ENCODE assay signal across 9 cellular contexts in the genomic region with DNA sequence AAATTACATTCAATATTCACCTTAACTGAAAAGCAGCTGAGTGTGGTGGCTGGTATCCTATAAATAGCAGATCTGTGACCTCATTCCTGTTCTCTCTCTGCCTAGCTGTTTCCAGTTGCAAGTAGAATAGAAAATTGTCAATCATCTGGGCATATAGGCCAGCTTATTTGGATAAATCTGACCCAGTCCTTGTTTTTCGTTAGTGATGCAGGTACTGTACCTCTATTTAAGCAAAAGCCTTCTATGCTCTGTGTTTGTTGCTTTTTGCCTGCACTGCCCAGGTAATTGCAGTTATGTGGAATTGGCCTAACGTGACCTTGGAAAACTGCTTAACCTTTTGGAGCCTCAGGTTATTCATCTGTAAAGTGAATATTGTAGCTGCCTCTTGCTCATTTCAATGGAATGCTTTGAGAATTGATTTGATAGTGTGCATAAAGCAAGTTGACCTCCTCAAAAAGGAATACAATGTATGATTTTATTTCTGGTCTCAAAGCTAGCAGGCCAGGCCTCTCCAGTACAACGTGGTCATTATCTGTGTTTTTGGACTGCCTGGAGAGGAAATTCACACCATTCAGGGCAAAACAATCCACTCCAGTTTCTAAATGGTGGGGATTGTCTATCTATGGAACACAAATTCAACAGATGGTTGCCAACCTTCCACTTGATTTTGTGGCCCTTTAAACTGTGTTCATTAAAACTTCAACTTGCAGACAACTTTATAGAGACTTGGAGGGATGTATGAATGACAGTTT.
DNase-seq lines count a peak whose midpoint lies in the region; ATAC-seq, FAIRE-seq and TF ChIP-seq lines count a peak whose summit lies in the region.
"Had no signal": no experiment of that assay in that cellular context is flagged by ENCODE, and none has a peak within 500 bp of the region (broad histone marks: within the 10 kb centered on the region; RNA-seq: fewer than 3 reads in every experiment).

No MANE protein-coding gene starts in this region.

- no peaks in the 10 kb centered on the region for H3K9me3 ChIP-seq in Karpas-422 (ENCODE audit: low read length)
- H3K9me3 ChIP-seq in neuron (ENCODE audit: low read length), result peaks cover 2% of the 10 kb centered on the region

- no peaks in the 10 kb centered on the region for H3K9me2 ChIP-seq in Karpas-422 (replicated peaks; ENCODE audit: insufficient read depth, low read length)

- H3K4me3 ChIP-seq in Karpas-422 (ENCODE audit: low read length), result no peak overlapping the region
- no peak overlapping the region for H3K4me3 ChIP-seq in choroid plexus epithelial cell (ENCODE audit: low read depth, low read length)
- H3K4me3 ChIP-seq in neuron (ENCODE audit: low read length), result peak overlapping the region; percentile 40

- no peak overlapping the region for H3K4me2 ChIP-seq in Karpas-422 (ENCODE audit: low read depth, low read length, poor library complexity, severe bottlenecking)

- no peaks in the 10 kb centered on the region for H3K79me2 ChIP-seq in Karpas-422 (ENCODE audit: low read length)

- TF ChIP-seq CTCF in choroid plexus epithelial cell (conservative IDR thresholded peaks at IDR 0.05; ENCODE audit: low read depth, low read length), result no peak

- no peaks in the 10 kb centered on the region for H3K36me3 Mint-ChIP-seq in stimulated activated effector memory CD8-positive, alpha-beta T cell treated with anti-CD3 and anti-CD28 coated beads, Interleukin-12 subunit alpha, Interleukin-12 subunit beta, amount 100 ng/mL, for 72 hours

- H3K27me3 ChIP-seq in Karpas-422 (ENCODE audit: low read length), result no peaks in the 10 kb centered on the region
- H3K27me3 ChIP-seq in neuron (ENCODE audit: insufficient read depth, low read length), result no peaks in the 10 kb centered on the region

- DNase-seq in GM12892 (ENCODE audit: insufficient read length), result no peak
- no peak for DNase-seq in Karpas-422
- peak; percentile 78 for DNase-seq in choroid plexus epithelial cell (ENCODE audit: low read depth)
- no peak for DNase-seq in stimulated activated CD4-positive, alpha-beta T cell treated with anti-CD3 and anti-CD28 coated beads, Interleukin-15, amount 100 ng/mL, for 24 hours
- DNase-seq in stimulated activated effector memory CD8-positive, alpha-beta T cell treated with anti-CD3 and anti-CD28 coated beads, Interleukin-12 subunit alpha, Interleukin-12 subunit beta, amount 100 ng/mL, for 72 hours (ENCODE audit: low spot score in 2 of 2), result no peak
- DNase-seq in activated CD4-positive, alpha-beta T cell treated with anti-CD3 and anti-CD28 coated beads for 1 hour, result no peak
- DNase-seq: activated CD4-positive, CD25-positive, alpha-beta regulatory T cell treated with anti-CD3 and anti-CD28 coated beads, Interleukin-2, amount 50 U/mL, for 72 hours had no signal

- H3K4me1 ChIP-seq in Karpas-422 (ENCODE audit: low read length), result peaks cover 9% of the 10 kb centered on the region
- H3K4me1 ChIP-seq in neuron (ENCODE audit: insufficient read depth, low read length), result peaks cover 57% of the 10 kb centered on the region

- H3K36me3 ChIP-seq in Karpas-422 (ENCODE audit: insufficient read depth, low read length), result no peaks in the 10 kb centered on the region
- H3K36me3 ChIP-seq in neuron (ENCODE audit: insufficient read depth, low read length), result no peaks in the 10 kb centered on the region

- H2AFZ ChIP-seq in Karpas-422 (ENCODE audit: low read length) (0 out of 2 replicates have a peak overlapping the region, but pooled peaks have one; percentile 11), neuron (ENCODE audit: low read depth, low read length) (no peak overlapping the region)

- H3K27ac ChIP-seq in Karpas-422 (ENCODE audit: low read length), result no peak overlapping the region

- H3K27ac Mint-ChIP-seq in stimulated activated effector memory CD8-positive, alpha-beta T cell treated with anti-CD3 and anti-CD28 coated beads, Interleukin-12 subunit alpha, Interleukin-12 subunit beta, amount 100 ng/mL, for 72 hours, result no peak overlapping the region

- H3K9ac ChIP-seq in Karpas-422 (ENCODE audit: low read length), result no peak overlapping the region

- H3K4me3 Mint-ChIP-seq in stimulated activated effector memory CD8-positive, alpha-beta T cell treated with anti-CD3 and anti-CD28 coated beads, Interleukin-12 subunit alpha, Interleukin-12 subunit beta, amount 100 ng/mL, for 72 hours, result no peak overlapping the region

- no peak for ATAC-seq in GM19324 (IDR thresholded peaks at IDR 0.05; ENCODE audit: low FRiP score, unreplicated experiment)
- ATAC-seq in stimulated activated effector memory CD8-positive, alpha-beta T cell treated with anti-CD3 and anti-CD28 coated beads, Interleukin-12 subunit alpha, Interleukin-12 subunit beta, amount 100 ng/mL, for 72 hours, result no peak

- no peaks in the 10 kb centered on the region for H3K4me1 Mint-ChIP-seq in stimulated activated effector memory CD8-positive, alpha-beta T cell treated with anti-CD3 and anti-CD28 coated beads, Interleukin-12 subunit alpha, Interleukin-12 subunit beta, amount 100 ng/mL, for 72 hours

- peak; percentile 14 for FAIRE-seq in GM12892 (lab: Jason Lieb, UNC)

- TF ChIP-seq POLR2A in GM12892 (IDR thresholded peaks at IDR 0.05; ENCODE audit: low read depth, low read length), result no peak

- no peaks in the 10 kb centered on the region for H4K20me1 ChIP-seq in Karpas-422 (ENCODE audit: insufficient read depth, low read depth, low read length)

- H3K9me3 Mint-ChIP-seq in stimulated activated effector memory CD8-positive, alpha-beta T cell treated with anti-CD3 and anti-CD28 coated beads, Interleukin-12 subunit alpha, Interleukin-12 subunit beta, amount 100 ng/mL, for 72 hours, result no peaks in the 10 kb centered on the region
